11 cellular contexts compared by ENCODE assay signal in the genomic region with DNA sequence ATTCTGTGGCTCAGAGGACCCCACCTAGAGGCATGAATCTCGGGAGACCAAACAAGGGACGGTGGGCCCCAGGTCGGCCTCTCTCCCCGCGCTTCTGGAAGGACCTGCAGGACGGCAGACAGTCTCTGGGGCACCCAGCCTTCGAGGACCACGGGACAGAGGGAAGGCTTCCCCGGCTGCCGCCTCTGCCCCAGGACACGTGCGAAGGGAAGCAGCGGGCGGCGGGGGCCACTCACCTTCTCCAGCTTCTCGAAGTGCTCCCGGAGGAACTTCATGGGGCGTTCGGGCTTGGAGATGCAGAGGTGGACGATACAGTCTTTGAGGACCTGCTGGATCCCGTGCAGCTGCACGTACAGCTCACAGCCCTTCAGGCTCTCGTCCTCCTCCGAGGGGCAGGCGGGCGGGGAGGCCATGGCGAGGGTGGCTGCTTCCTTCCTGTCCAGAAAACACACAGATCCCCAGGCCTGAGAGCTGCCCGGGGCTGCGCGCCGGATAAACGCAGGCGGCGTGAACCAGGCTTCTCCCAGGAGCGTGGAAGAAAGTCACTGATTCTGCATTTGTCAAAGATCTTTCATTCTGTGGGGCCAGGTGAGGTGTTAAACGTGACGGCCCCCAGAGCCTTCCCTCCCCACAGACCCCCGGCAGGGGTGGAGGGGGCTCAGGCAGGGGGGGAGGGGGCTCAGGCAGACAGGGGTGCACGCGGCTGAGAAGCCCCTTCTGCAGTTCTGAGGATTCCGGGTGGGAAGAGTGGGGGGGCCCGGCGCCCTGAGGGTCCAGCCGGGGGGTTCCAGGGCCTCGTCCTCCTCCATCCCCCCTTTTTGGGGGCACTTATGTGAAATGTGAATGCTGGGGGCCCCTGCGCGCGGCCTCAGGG. TPM values are rescaled to one million over a fixed set of nuclear protein-coding genes. Genes with fewer than 3 reads are reported as not detected.
A peak's percentile ranks its signal among the peaks of the same experiment; 100 is the strongest.
DNase-seq lines count a peak whose midpoint lies in the region; ATAC-seq and TF ChIP-seq lines count a peak whose summit lies in the region.
"Had no signal": no experiment of that assay in that cellular context is flagged by ENCODE, and none has a peak within 500 bp of the region (broad histone marks: within the 10 kb centered on the region; RNA-seq: fewer than 3 reads in every experiment).

No MANE protein-coding gene starts in this region.

- H3K23ac ChIP-seq in neuronal stem cell (ENCODE audit: low read depth, low read length, poor library complexity) = peak overlapping the region; percentile 85

- H4K8ac ChIP-seq in neuronal stem cell (ENCODE audit: low read depth, low read length) = no peak overlapping the region

- WGBS in esophagus squamous epithelium, 2 donors = 33 to 81% methylated on average over 10 of the region's 48 CpGs
- WGBS in neuronal stem cell (ENCODE audit: extremely low coverage in 2 of 2, insufficient read length in 2 of 2, insufficient replicate concordance in 1 of 2), 2 donors = no CpG with 5 or more reads among the region's 48 CpGs

- H3K27ac ChIP-seq in esophagus squamous epithelium (peak overlapping the region; percentile 39 to 68 (median 65)), neuronal stem cell (replicated peaks; ENCODE audit: low read length) (no peak overlapping the region), RWPE1 (no peak overlapping the region)

- CTCF ChIA-PET in RWPE1 (lab: Yijun Ruan, JAX) = no interaction called here

- H3K4me3 ChIP-seq in esophagus squamous epithelium (peak overlapping the region; percentile 39 to 74 (median 59)), neuronal stem cell (ENCODE audit: low read length in 2 of 2) (peak overlapping the region in 1 of 2 donors; percentile 81), MG63 (no peak overlapping the region)

- H3K27me3 ChIP-seq in esophagus squamous epithelium = peaks cover 0 to 9% (median 0%) of the 10 kb centered on the region in 4 donors
- H3K27me3 ChIP-seq in neuronal stem cell (ENCODE audit: control insufficient read depth in 3 of 3, insufficient read depth in 3 of 3, low read depth in 1 of 3, low read length in 3 of 3) = peaks cover 0 to 3% (median 0%) of the 10 kb centered on the region in 3 experiments
- no peaks in the 10 kb centered on the region for H3K27me3 ChIP-seq in MG63

- no peak for TF ChIP-seq POLR2A in esophagus squamous epithelium (IDR thresholded peaks at IDR 0.05)

- H3K9ac ChIP-seq in neuronal stem cell (ENCODE audit: low read depth, low read length, poor library complexity) = peak overlapping the region; percentile 78

- H3K4ac ChIP-seq in neuronal stem cell (ENCODE audit: low read length) = peak overlapping the region; percentile 37

- no peak for DNase-seq in natural killer cell
- no peak for DNase-seq in natural killer cell treated with Interleukin-12 subunit alpha and Interleukin-12 subunit beta and Interleukin-15 and Interleukin-18, amount 100 ng/mL, for 72 hours (ENCODE audit: low spot score)
- DNase-seq in esophagus squamous epithelium (lab: John Stamatoyannopoulos, UW) = no peak
- DNase-seq in neuronal stem cell (ENCODE audit: low spot score) = no peak
- DNase-seq in MG63 = no peak
- DNase-seq in COLO668 (lab: John Stamatoyannopoulos, UW; ENCODE audit: unreplicated experiment) = no peak
- DNase-seq in RWPE1 (ENCODE audit: low spot score) = no peak
- DNase-seq: DND-41, left colon, NCI-H1105 had no signal

- ATAC-seq in natural killer cell (no peak), GM19455 (IDR thresholded peaks at IDR 0.05; ENCODE audit: unreplicated experiment) (no peak)
- no peak for ATAC-seq in natural killer cell treated with Interleukin-12 subunit alpha and Interleukin-12 subunit beta and Interleukin-15 and Interleukin-18, amount 100 ng/mL, for 72 hours

- H3K36me3 Mint-ChIP-seq in natural killer cell = no peaks in the 10 kb centered on the region
- peaks cover 5% of the 10 kb centered on the region for H3K36me3 Mint-ChIP-seq in natural killer cell treated with Interleukin-12 subunit alpha and Interleukin-12 subunit beta and Interleukin-15 and Interleukin-18, amount 100 ng/mL, for 72 hours

- peak overlapping the region; percentile 31 for H3K14ac ChIP-seq in neuronal stem cell (ENCODE audit: low read length)

- peak overlapping the region; percentile 58 for H2BK15ac ChIP-seq in neuronal stem cell (ENCODE audit: low read length)

- peak overlapping the region; percentile 56 for H3K4me3 Mint-ChIP-seq in natural killer cell
- no peak overlapping the region for H3K4me3 Mint-ChIP-seq in natural killer cell treated with Interleukin-12 subunit alpha and Interleukin-12 subunit beta and Interleukin-15 and Interleukin-18, amount 100 ng/mL, for 72 hours

- no peaks in the 10 kb centered on the region for H3K9me3 Mint-ChIP-seq in natural killer cell
- H3K9me3 Mint-ChIP-seq in natural killer cell treated with Interleukin-12 subunit alpha and Interleukin-12 subunit beta and Interleukin-15 and Interleukin-18, amount 100 ng/mL, for 72 hours = no peaks in the 10 kb centered on the region

- peak overlapping the region; percentile 98 for H2AK5ac ChIP-seq in neuronal stem cell (ENCODE audit: low read depth, low read length)

- H3K36me3 ChIP-seq in esophagus squamous epithelium (peaks cover 0 to 7% (median 0%) of the 10 kb centered on the region in 3 donors), neuronal stem cell (replicated peaks in 1 of 2; ENCODE audit: control insufficient read depth in 2 of 2, insufficient read depth in 2 of 2, low read length in 2 of 2) (no peaks in the 10 kb centered on the region), MG63 (no peaks in the 10 kb centered on the region)

- peak overlapping the region; percentile 97 for H2BK12ac ChIP-seq in neuronal stem cell (ENCODE audit: low read length)

- H2BK120ac ChIP-seq in neuronal stem cell (ENCODE audit: low read depth, low read length) = peak overlapping the region; percentile 81

- no peak for TF ChIP-seq CTCF in natural killer cell (IDR thresholded peaks at IDR 0.05)
- no peak for TF ChIP-seq CTCF in esophagus squamous epithelium (IDR thresholded peaks at IDR 0.05)
- no peak for TF ChIP-seq CTCF in RWPE1 (conservative IDR thresholded peaks at IDR 0.05; ENCODE audit: low read depth)

- peaks cover 18 to 19% of the 10 kb centered on the region in 2 donors for H3K27me3 Mint-ChIP-seq in natural killer cell (ENCODE audit: low read depth in 2 of 2)
- peaks cover 9 to 17% of the 10 kb centered on the region in 2 donors for H3K27me3 Mint-ChIP-seq in natural killer cell treated with Interleukin-12 subunit alpha and Interleukin-12 subunit beta and Interleukin-15 and Interleukin-18, amount 100 ng/mL, for 72 hours

- peaks cover 1% of the 10 kb centered on the region for H3K79me1 ChIP-seq in neuronal stem cell (ENCODE audit: low read depth, low read length)

- H3K4me2 ChIP-seq in neuronal stem cell (ENCODE audit: insufficient read depth, low read length, poor library complexity, severe bottlenecking) = peak overlapping the region; percentile 77

- no peak overlapping the region for H3K27ac Mint-ChIP-seq in natural killer cell
- no peak overlapping the region for H3K27ac Mint-ChIP-seq in natural killer cell treated with Interleukin-12 subunit alpha and Interleukin-12 subunit beta and Interleukin-15 and Interleukin-18, amount 100 ng/mL, for 72 hours

- H2BK5ac ChIP-seq in neuronal stem cell (ENCODE audit: low read length) = no peak overlapping the region

- POLR2A ChIA-PET in RWPE1 (lab: Yijun Ruan, JAX; ENCODE audit: low non-redundant PET) = no interaction called here

- H4K91ac ChIP-seq in neuronal stem cell (ENCODE audit: low read depth, low read length, poor library complexity) = peak overlapping the region; percentile 43

- peaks cover 0 to 5% of the 10 kb centered on the region in 2 donors for H3K4me1 Mint-ChIP-seq in natural killer cell
- peaks cover 7 to 11% of the 10 kb centered on the region in 2 donors for H3K4me1 Mint-ChIP-seq in natural killer cell treated with Interleukin-12 subunit alpha and Interleukin-12 subunit beta and Interleukin-15 and Interleukin-18, amount 100 ng/mL, for 72 hours (ENCODE audit: low read depth in 2 of 2)

- intact Hi-C loops in natural killer cell (cut with micrococcal nuclease) (no loop called here), esophagus squamous epithelium (cut with DNase I) (no loop called here)

- H3K18ac ChIP-seq in neuronal stem cell (ENCODE audit: low read length) = peak overlapping the region; percentile 96

- no peaks in the 10 kb centered on the region for H3K9me3 ChIP-seq in esophagus squamous epithelium
- no peaks in the 10 kb centered on the region for H3K9me3 ChIP-seq in neuronal stem cell (replicated peaks in 1 of 2; ENCODE audit: control insufficient read depth in 2 of 2, insufficient read depth in 1 of 2, low read depth in 1 of 2, low read length in 2 of 2)
- no peaks in the 10 kb centered on the region for H3K9me3 ChIP-seq in MG63

- peaks cover 0 to 19% (median 14%) of the 10 kb centered on the region in 3 donors for H3K4me1 ChIP-seq in esophagus squamous epithelium
- peaks cover 0 to 5% of the 10 kb centered on the region in 2 donors for H3K4me1 ChIP-seq in neuronal stem cell (ENCODE audit: control insufficient read depth in 2 of 2, insufficient read depth in 1 of 2, low read depth in 1 of 2, low read length in 2 of 2)

- peak overlapping the region; percentile 81 for H2AFZ ChIP-seq in neuronal stem cell (ENCODE audit: low read length)

RNA-seq across cellular contexts. Expression of a gene that starts 15.2 kb away (rescaled TPM):
- 10 to 100 TPM in 2 of 3 donors, 1 to 10 TPM in 1; 6.7 to 10.3 (median 10.3) TPM for total RNA-seq in natural killer cell
- total RNA-seq in natural killer cell treated with Interleukin-12 subunit alpha and Interleukin-12 subunit beta and Interleukin-15 and Interleukin-18, amount 100 ng/mL, for 72 hours = 10 to 100 TPM; 19.5 to 53.4 TPM
- 10 to 100 TPM; 23.7 to 30.1 (median 28.2) TPM for total RNA-seq in esophagus squamous epithelium
- 26.4 TPM for polyA plus RNA-seq in neuronal stem cell (2013, experiment 1 of 2)
- polyA plus RNA-seq in neuronal stem cell (2013, experiment 2 of 2) = 26.5 TPM
- 23.7 and 31.4 TPM in 2 replicates for total RNA-seq in MG63 (2014; rRNA removed; shearing (Covaris generic); ENCODE audit: low replicate concordance)

RNA-seq across cellular contexts. Expression of a gene that starts 15.8 kb away (rescaled TPM):
- total RNA-seq in natural killer cell (1 to 10 TPM; 2.4 to 3.8 (median 3.0) TPM), esophagus squamous epithelium (10 to 100 TPM; 10.2 to 13.1 (median 12.5) TPM)
- total RNA-seq in natural killer cell treated with Interleukin-12 subunit alpha and Interleukin-12 subunit beta and Interleukin-15 and Interleukin-18, amount 100 ng/mL, for 72 hours = 10 to 100 TPM in 1 of 2 donors, 1 to 10 TPM in 1; 9.8 to 31.9 TPM
- 14.0 TPM for polyA plus RNA-seq in neuronal stem cell (2013, experiment 1 of 2)
- 12.9 TPM for polyA plus RNA-seq in neuronal stem cell (2013, experiment 2 of 2)
- 20.4 and 27.5 TPM in 2 replicates for total RNA-seq in MG63 (2014; rRNA removed; shearing (Covaris generic); ENCODE audit: low replicate concordance)

Comparison
In these comparisons a context has a peak if more than half of its experiments do, and no peak if none do; other contexts are left out.
1. H3K27ac ChIP-seq: peak in esophagus squamous epithelium (4 of 4); none in neuronal stem cell (single experiment) and RWPE1 (single experiment).